Comparison of ENCODE assay signal across 17 cellular contexts in genomic region chr3:72299321-72299802, GRCh38.
DNase-seq lines count a peak whose midpoint lies in the region; ATAC-seq, FAIRE-seq and TF ChIP-seq lines count a peak whose summit lies in the region.
"Had no signal": no experiment of that assay in that cellular context is flagged by ENCODE, and none has a peak within 500 bp of the region (broad histone marks: within the 10 kb centered on the region; RNA-seq: fewer than 3 reads in every experiment).

No MANE protein-coding gene starts in this region.

- H3K9ac ChIP-seq in astrocyte (ENCODE audit: low read length), result no peak overlapping the region

- no peak overlapping the region for H3K27ac Mint-ChIP-seq in astrocyte (ENCODE audit: unreplicated experiment)
- H3K27ac Mint-ChIP-seq: progenitor cell of endocrine pancreas; stimulated activated effector memory CD8-positive, alpha-beta T cell treated with anti-CD3 and anti-CD28 coated beads, Interleukin-12 subunit alpha, Interleukin-12 subunit beta, amount 100 ng/mL, for 72 hours had no signal

- H3K9me3 Mint-ChIP-seq in astrocyte (ENCODE audit: unreplicated experiment), result peaks cover 7% of the 10 kb centered on the region
- H3K9me3 Mint-ChIP-seq: stimulated activated effector memory CD8-positive, alpha-beta T cell treated with anti-CD3 and anti-CD28 coated beads, Interleukin-12 subunit alpha, Interleukin-12 subunit beta, amount 100 ng/mL, for 72 hours had no signal

- H3K4me2 ChIP-seq in astrocyte (ENCODE audit: low read length), result peak overlapping the region; percentile 1

- peak in 1 of 2 donors; percentile 58 for ATAC-seq in left cardiac atrium
- ATAC-seq in GM21825 (IDR thresholded peaks at IDR 0.05; ENCODE audit: unreplicated experiment), result no peak
- ATAC-seq in GM18867 (IDR thresholded peaks at IDR 0.05; ENCODE audit: unreplicated experiment), result no peak
- no peak for ATAC-seq in GM19397 (IDR thresholded peaks at IDR 0.05; ENCODE audit: unreplicated experiment)
- ATAC-seq: stimulated activated effector memory CD8-positive, alpha-beta T cell treated with anti-CD3 and anti-CD28 coated beads, Interleukin-12 subunit alpha, Interleukin-12 subunit beta, amount 100 ng/mL, for 72 hours had no signal

- H3K9me3 ChIP-seq in BE2C (no peaks in the 10 kb centered on the region), MG63 (no peaks in the 10 kb centered on the region), astrocyte (ENCODE audit: insufficient read depth, low read depth, low read length) (no peaks in the 10 kb centered on the region)

- DNase-seq in BE2C (peak; percentile 87), MG63 (peak; percentile 69), astrocyte (ENCODE audit: low read depth) (peak; percentile 76), left cardiac atrium (peak; percentile 67), NCI-H526 treated with DMSO at 0.1 percent for 48 hours (lab: John Stamatoyannopoulos, UW) (no peak)
- DNase-seq: activated CD4-positive, alpha-beta T cell treated with anti-CD3 and anti-CD28 coated beads for 48 hours; KG1; NCI-H187 treated with DMSO at 0.1 percent for 48 hours; SW 1271 had no signal

- H3K4me1 Mint-ChIP-seq in astrocyte (ENCODE audit: low read depth, unreplicated experiment), result peaks cover 2% of the 10 kb centered on the region
- H3K4me1 Mint-ChIP-seq: stimulated activated effector memory CD8-positive, alpha-beta T cell treated with anti-CD3 and anti-CD28 coated beads, Interleukin-12 subunit alpha, Interleukin-12 subunit beta, amount 100 ng/mL, for 72 hours had no signal

- H3K4me3 ChIP-seq in BE2C (ENCODE audit: low read depth, low read length) (no peak overlapping the region), MG63 (no peak overlapping the region), astrocyte (ENCODE audit: insufficient read depth, low read depth, low read length) (no peak overlapping the region)

- peak; percentile 31 for TF ChIP-seq CTCF in BE2C (IDR thresholded peaks at IDR 0.05; ENCODE audit: low read depth, low read length)
- TF ChIP-seq CTCF in astrocyte (IDR thresholded peaks at IDR 0.05; ENCODE audit: insufficient read depth, low read depth, low read length), result no peak

- H2AFZ ChIP-seq in astrocyte (ENCODE audit: low read depth, low read length), result no peak overlapping the region

- H3K4me1 ChIP-seq in BE2C, result peaks cover 50% of the 10 kb centered on the region
- peaks cover 12% of the 10 kb centered on the region for H3K4me1 ChIP-seq in astrocyte (ENCODE audit: insufficient read depth, low read length)

- H4K20me1 ChIP-seq in astrocyte (ENCODE audit: insufficient read depth, low read length), result no peaks in the 10 kb centered on the region

- intact Hi-C loops in left cardiac atrium (cut with DNase I), result no loop called here

- peaks cover 46% of the 10 kb centered on the region for H3K27me3 Mint-ChIP-seq in astrocyte (ENCODE audit: low read depth, unreplicated experiment)

- H3K79me2 ChIP-seq in astrocyte (ENCODE audit: insufficient read depth, low read length), result no peaks in the 10 kb centered on the region

- no peak for FAIRE-seq in astrocyte (lab: Jason Lieb, UNC)
- FAIRE-seq: endometrium, GM18507 had no signal

- H3K4me3 Mint-ChIP-seq in astrocyte (ENCODE audit: unreplicated experiment), result no peak overlapping the region
- H3K4me3 Mint-ChIP-seq: brain; stimulated activated effector memory CD8-positive, alpha-beta T cell treated with anti-CD3 and anti-CD28 coated beads, Interleukin-12 subunit alpha, Interleukin-12 subunit beta, amount 100 ng/mL, for 72 hours had no signal

- no peak overlapping the region for H3K27ac ChIP-seq in astrocyte (ENCODE audit: low read depth, low read length)

- H3K36me3 Mint-ChIP-seq in astrocyte (ENCODE audit: low read depth, unreplicated experiment), result peaks cover 3% of the 10 kb centered on the region
- H3K36me3 Mint-ChIP-seq: brain; stimulated activated effector memory CD8-positive, alpha-beta T cell treated with anti-CD3 and anti-CD28 coated beads, Interleukin-12 subunit alpha, Interleukin-12 subunit beta, amount 100 ng/mL, for 72 hours had no signal

- no peaks in the 10 kb centered on the region for H3K27me3 ChIP-seq in BE2C
- H3K27me3 ChIP-seq in MG63, result no peaks in the 10 kb centered on the region
- peaks cover 5% of the 10 kb centered on the region for H3K27me3 ChIP-seq in astrocyte (ENCODE audit: insufficient read depth, low read length)

- H3K36me3 ChIP-seq in BE2C (no peaks in the 10 kb centered on the region), MG63 (no peaks in the 10 kb centered on the region), astrocyte (ENCODE audit: insufficient read depth, low read length) (no peaks in the 10 kb centered on the region)
